Comparison of ENCODE assay signal across 12 cellular contexts in genomic region chr2:205695460-205695979, GRCh38. TPM values are rescaled to one million over a fixed set of nuclear protein-coding genes. Genes with fewer than 3 reads are reported as not detected.
DNase-seq lines count a peak whose midpoint lies in the region; ATAC-seq and TF ChIP-seq lines count a peak whose summit lies in the region.
"Had no signal": no experiment of that assay in that cellular context is flagged by ENCODE, and none has a peak within 500 bp of the region (broad histone marks: within the 10 kb centered on the region; RNA-seq: fewer than 3 reads in every experiment).

No MANE protein-coding gene starts in this region.

- TF ChIP-seq CTCF in AG04450 (IDR thresholded peaks at IDR 0.05; ENCODE audit: low read depth, low read length) (no peak), neural progenitor cell (IDR thresholded peaks at IDR 0.05) (no peak)

- H3K4me3 ChIP-seq in AG04450 (ENCODE audit: low read depth, low read length) (no peak overlapping the region), neural progenitor cell (no peak overlapping the region)
- H3K4me3 ChIP-seq: skin epidermis had no signal

- H3K36me3 Mint-ChIP-seq in dendritic cell treated with granulocyte-macrophage colony-stimulating factor and Interleukin-4, amounts not matched to agents 40 ng/mL and 50 ng/mL, for 4 days (ENCODE audit: low read depth): peaks cover 83% of the 10 kb centered on the region
- H3K36me3 Mint-ChIP-seq in neural progenitor cell: no peaks in the 10 kb centered on the region
- H3K36me3 Mint-ChIP-seq: activated naive CD4-positive, alpha-beta T cell treated with anti-CD3 and anti-CD28 coated beads, Interleukin-2, amount 50 U/mL, for 24 hours had no signal

- peak; percentile 77 for DNase-seq in AG04450 (ENCODE audit: low read depth, low spot score)
- peak; percentile 19 for DNase-seq in KBM-7
- DNase-seq in neural progenitor cell (ENCODE audit: low spot score): no peak
- no peak for DNase-seq in NCI-H146 (lab: John Stamatoyannopoulos, UW)
- DNase-seq in NCI-H748 (lab: John Stamatoyannopoulos, UW; ENCODE audit: unreplicated experiment): no peak
- DNase-seq: cortex of kidney; naive thymus-derived CD4-positive, alpha-beta T cell had no signal

- intact Hi-C loops in dendritic cell treated with granulocyte-macrophage colony-stimulating factor and Interleukin-4, amounts not matched to agents 40 ng/mL and 50 ng/mL, for 4 days (cut with micrococcal nuclease): no loop called here

- no peaks in the 10 kb centered on the region for H3K9me3 Mint-ChIP-seq in dendritic cell treated with granulocyte-macrophage colony-stimulating factor and Interleukin-4, amounts not matched to agents 40 ng/mL and 50 ng/mL, for 4 days
- no peaks in the 10 kb centered on the region for H3K9me3 Mint-ChIP-seq in neural progenitor cell
- H3K9me3 Mint-ChIP-seq: activated naive CD4-positive, alpha-beta T cell treated with anti-CD3 and anti-CD28 coated beads, Interleukin-2, amount 50 U/mL, for 24 hours had no signal

- in situ Hi-C loops in KBM-7 (cut with MboI; ENCODE audit: low pct_unique_long_range_greater_than_20kb, low sequenced_read_pairs): no loop called here

- peaks cover 63% of the 10 kb centered on the region for H3K4me1 ChIP-seq in neural progenitor cell

- H3K4me2 ChIP-seq in neural progenitor cell: peak overlapping the region; percentile 45

- H3F3A ChIP-seq in neural progenitor cell (ENCODE audit: low read depth): peaks cover 44% of the 10 kb centered on the region

- POLR2A ChIA-PET in AG04450 (lab: Yijun Ruan, JAX): interaction anchor here (1.2 to 2.8 kb wide), 7 partner anchors 10 to 36 kb away, joined by 3 to 17 read pairs (median 6); partner anchors contain the start of gene NRP2

- H3K27ac Mint-ChIP-seq in dendritic cell treated with granulocyte-macrophage colony-stimulating factor and Interleukin-4, amounts not matched to agents 40 ng/mL and 50 ng/mL, for 4 days: peak overlapping the region; percentile 71
- no peak overlapping the region for H3K27ac Mint-ChIP-seq in neural progenitor cell
- H3K27ac Mint-ChIP-seq: activated naive CD4-positive, alpha-beta T cell treated with anti-CD3 and anti-CD28 coated beads, Interleukin-2, amount 50 U/mL, for 24 hours had no signal

- peaks cover 16% of the 10 kb centered on the region for H3K27me3 Mint-ChIP-seq in dendritic cell treated with granulocyte-macrophage colony-stimulating factor and Interleukin-4, amounts not matched to agents 40 ng/mL and 50 ng/mL, for 4 days
- H3K27me3 Mint-ChIP-seq in neural progenitor cell (ENCODE audit: insufficient read depth, low read depth): peaks cover 18% of the 10 kb centered on the region
- H3K27me3 Mint-ChIP-seq: activated naive CD4-positive, alpha-beta T cell treated with anti-CD3 and anti-CD28 coated beads, Interleukin-2, amount 50 U/mL, for 24 hours had no signal

- peaks cover 40% of the 10 kb centered on the region for H3K79me2 ChIP-seq in neural progenitor cell (ENCODE audit: low read depth)

- no peak overlapping the region for H3K4me3 Mint-ChIP-seq in dendritic cell treated with granulocyte-macrophage colony-stimulating factor and Interleukin-4, amounts not matched to agents 40 ng/mL and 50 ng/mL, for 4 days
- no peak overlapping the region for H3K4me3 Mint-ChIP-seq in neural progenitor cell
- H3K4me3 Mint-ChIP-seq: activated naive CD4-positive, alpha-beta T cell treated with anti-CD3 and anti-CD28 coated beads, Interleukin-2, amount 50 U/mL, for 24 hours; naive thymus-derived CD4-positive, alpha-beta T cell had no signal

- H3K36me3 ChIP-seq in neural progenitor cell: no peaks in the 10 kb centered on the region

- H3K4me1 Mint-ChIP-seq in dendritic cell treated with granulocyte-macrophage colony-stimulating factor and Interleukin-4, amounts not matched to agents 40 ng/mL and 50 ng/mL, for 4 days (ENCODE audit: low read depth): peaks cover 84% of the 10 kb centered on the region
- H3K4me1 Mint-ChIP-seq in neural progenitor cell: peaks cover 48% of the 10 kb centered on the region
- H3K4me1 Mint-ChIP-seq: activated naive CD4-positive, alpha-beta T cell treated with anti-CD3 and anti-CD28 coated beads, Interleukin-2, amount 50 U/mL, for 24 hours had no signal

- peaks cover 16% of the 10 kb centered on the region for H4K20me1 ChIP-seq in neural progenitor cell (ENCODE audit: low read depth)

- H3K27ac ChIP-seq in AG04450 (ENCODE audit: low read depth, low read length) (peak overlapping the region; percentile 72), neural progenitor cell (no peak overlapping the region)

- no peak overlapping the region for H3K9ac ChIP-seq in neural progenitor cell

- CTCF ChIA-PET in AG04450 (lab: Charles Lee): interaction anchor here (0.6 to 0.8 kb wide), 2 partner anchors 334 to 1435 kb away, joined by 3 read pairs; no protein-coding TSS in a partner anchor

- H3K9me3 ChIP-seq in AG04450 (ENCODE audit: control insufficient read depth, insufficient read depth, low read length): no peaks in the 10 kb centered on the region
- no peaks in the 10 kb centered on the region for H3K9me3 ChIP-seq in neural progenitor cell (ENCODE audit: low read depth)

- ATAC-seq in GM21786 (IDR thresholded peaks at IDR 0.05; ENCODE audit: unreplicated experiment) (no peak), HG03135 (IDR thresholded peaks at IDR 0.05; ENCODE audit: unreplicated experiment) (no peak)
- ATAC-seq: naive thymus-derived CD4-positive, alpha-beta T cell had no signal

- no peaks in the 10 kb centered on the region for H3K27me3 ChIP-seq in AG04450 (ENCODE audit: control insufficient read depth, insufficient read depth, low read length)
- no peaks in the 10 kb centered on the region for H3K27me3 ChIP-seq in neural progenitor cell

- no peak overlapping the region for H2AFZ ChIP-seq in neural progenitor cell (replicated peaks)

RNA-seq across cellular contexts. Expression of gene NRP2, which starts 13.2 kb away (rescaled TPM):
- 106 and 114 TPM in 2 replicates for polyA plus RNA-seq in AG04450 (2011; rRNA removed)
- polyA minus RNA-seq in AG04450 (2011; rRNA and poly(A)+ RNA removed): 127 and 153 TPM in 2 replicates
- 27.8 and 32.0 TPM in 2 replicates for total RNA-seq in neural progenitor cell (ENCODE audit: low replicate concordance)

Comparison
In these comparisons a context has a peak if more than half of its experiments do, and no peak if none do; other contexts are left out.
1. DNase-seq: peak in AG04450 (single experiment) and KBM-7 (single experiment); none in neural progenitor cell (single experiment), NCI-H146 (single experiment) and NCI-H748 (single experiment).